1 cellular context compared by ENCODE assay signal in the genomic region with DNA sequence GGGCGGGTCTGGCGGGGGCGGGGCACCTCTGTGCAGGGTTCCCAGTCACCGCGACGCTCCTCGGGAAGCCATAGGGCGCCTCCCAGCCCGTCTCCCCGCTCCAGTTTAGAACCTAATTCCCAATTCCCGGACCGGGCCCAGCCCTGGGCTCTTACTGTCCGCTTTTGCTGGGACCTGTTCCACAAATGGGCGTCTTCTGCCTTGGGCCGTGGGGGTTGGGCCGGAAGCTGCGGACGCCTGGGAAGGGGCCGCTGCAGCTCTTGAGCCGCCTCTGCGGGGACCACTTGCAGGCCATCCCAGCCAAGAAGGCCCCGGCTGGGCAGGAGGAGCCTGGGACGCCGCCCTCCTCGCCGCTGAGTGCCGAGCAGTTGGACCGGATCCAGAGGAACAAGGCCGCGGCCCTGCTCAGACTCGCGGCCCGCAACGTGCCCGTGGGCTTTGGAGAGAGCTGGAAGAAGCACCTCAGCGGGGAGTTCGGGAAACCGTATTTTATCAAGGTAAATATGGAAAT.
TF ChIP-seq lines count a peak whose summit lies in the region.

No MANE protein-coding gene starts in this region.

TF ChIP-seq in HepG2, 621 proteins besides CTCF, POLR2A, EP300 and RAD21 (continued from another document and continues in another):
- TF ChIP-seq AFF4 (CRISPR knock-in tag; IDR thresholded peaks at IDR 0.05): no peak
- TF ChIP-seq, protein P1, sequence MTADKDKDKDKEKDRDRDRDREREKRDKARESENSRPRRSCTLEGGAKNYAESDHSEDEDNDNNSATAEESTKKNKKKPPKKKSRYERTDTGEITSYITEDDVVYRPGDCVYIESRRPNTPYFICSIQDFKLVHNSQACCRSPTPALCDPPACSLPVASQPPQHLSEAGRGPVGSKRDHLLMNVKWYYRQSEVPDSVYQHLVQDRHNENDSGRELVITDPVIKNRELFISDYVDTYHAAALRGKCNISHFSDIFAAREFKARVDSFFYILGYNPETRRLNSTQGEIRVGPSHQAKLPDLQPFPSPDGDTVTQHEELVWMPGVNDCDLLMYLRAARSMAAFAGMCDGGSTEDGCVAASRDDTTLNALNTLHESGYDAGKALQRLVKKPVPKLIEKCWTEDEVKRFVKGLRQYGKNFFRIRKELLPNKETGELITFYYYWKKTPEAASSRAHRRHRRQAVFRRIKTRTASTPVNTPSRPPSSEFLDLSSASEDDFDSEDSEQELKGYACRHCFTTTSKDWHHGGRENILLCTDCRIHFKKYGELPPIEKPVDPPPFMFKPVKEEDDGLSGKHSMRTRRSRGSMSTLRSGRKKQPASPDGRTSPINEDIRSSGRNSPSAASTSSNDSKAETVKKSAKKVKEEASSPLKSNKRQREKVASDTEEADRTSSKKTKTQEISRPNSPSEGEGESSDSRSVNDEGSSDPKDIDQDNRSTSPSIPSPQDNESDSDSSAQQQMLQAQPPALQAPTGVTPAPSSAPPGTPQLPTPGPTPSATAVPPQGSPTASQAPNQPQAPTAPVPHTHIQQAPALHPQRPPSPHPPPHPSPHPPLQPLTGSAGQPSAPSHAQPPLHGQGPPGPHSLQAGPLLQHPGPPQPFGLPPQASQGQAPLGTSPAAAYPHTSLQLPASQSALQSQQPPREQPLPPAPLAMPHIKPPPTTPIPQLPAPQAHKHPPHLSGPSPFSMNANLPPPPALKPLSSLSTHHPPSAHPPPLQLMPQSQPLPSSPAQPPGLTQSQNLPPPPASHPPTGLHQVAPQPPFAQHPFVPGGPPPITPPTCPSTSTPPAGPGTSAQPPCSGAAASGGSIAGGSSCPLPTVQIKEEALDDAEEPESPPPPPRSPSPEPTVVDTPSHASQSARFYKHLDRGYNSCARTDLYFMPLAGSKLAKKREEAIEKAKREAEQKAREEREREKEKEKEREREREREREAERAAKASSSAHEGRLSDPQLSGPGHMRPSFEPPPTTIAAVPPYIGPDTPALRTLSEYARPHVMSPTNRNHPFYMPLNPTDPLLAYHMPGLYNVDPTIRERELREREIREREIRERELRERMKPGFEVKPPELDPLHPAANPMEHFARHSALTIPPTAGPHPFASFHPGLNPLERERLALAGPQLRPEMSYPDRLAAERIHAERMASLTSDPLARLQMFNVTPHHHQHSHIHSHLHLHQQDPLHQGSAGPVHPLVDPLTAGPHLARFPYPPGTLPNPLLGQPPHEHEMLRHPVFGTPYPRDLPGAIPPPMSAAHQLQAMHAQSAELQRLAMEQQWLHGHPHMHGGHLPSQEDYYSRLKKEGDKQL (CRISPR knock-in tag; IDR thresholded peaks at IDR 0.05; ENCODE audit: low read depth): no peak
- TF ChIP-seq, protein P2, sequence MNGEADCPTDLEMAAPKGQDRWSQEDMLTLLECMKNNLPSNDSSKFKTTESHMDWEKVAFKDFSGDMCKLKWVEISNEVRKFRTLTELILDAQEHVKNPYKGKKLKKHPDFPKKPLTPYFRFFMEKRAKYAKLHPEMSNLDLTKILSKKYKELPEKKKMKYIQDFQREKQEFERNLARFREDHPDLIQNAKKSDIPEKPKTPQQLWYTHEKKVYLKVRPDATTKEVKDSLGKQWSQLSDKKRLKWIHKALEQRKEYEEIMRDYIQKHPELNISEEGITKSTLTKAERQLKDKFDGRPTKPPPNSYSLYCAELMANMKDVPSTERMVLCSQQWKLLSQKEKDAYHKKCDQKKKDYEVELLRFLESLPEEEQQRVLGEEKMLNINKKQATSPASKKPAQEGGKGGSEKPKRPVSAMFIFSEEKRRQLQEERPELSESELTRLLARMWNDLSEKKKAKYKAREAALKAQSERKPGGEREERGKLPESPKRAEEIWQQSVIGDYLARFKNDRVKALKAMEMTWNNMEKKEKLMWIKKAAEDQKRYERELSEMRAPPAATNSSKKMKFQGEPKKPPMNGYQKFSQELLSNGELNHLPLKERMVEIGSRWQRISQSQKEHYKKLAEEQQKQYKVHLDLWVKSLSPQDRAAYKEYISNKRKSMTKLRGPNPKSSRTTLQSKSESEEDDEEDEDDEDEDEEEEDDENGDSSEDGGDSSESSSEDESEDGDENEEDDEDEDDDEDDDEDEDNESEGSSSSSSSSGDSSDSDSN (CRISPR knock-in tag; IDR thresholded peaks at IDR 0.05): peak; percentile 86
- no peak for TF ChIP-seq SMAD9 (CRISPR knock-in tag; IDR thresholded peaks at IDR 0.05)
- TF ChIP-seq PAX8 (CRISPR knock-in tag; IDR thresholded peaks at IDR 0.05; ENCODE audit: borderline replicate concordance): no peak
- no peak for TF ChIP-seq SOX6 (IDR thresholded peaks at IDR 0.05)
- TF ChIP-seq SOX6 (CRISPR knock-in tag; IDR thresholded peaks at IDR 0.05): no peak
- TF ChIP-seq ZNF788 (CRISPR knock-in tag; IDR thresholded peaks at IDR 0.05; ENCODE audit: borderline replicate concordance): 0 out of 2 replicates have a peak, but pooled peaks have one; percentile 57
- TF ChIP-seq MATR3 (CRISPR knock-in tag; IDR thresholded peaks at IDR 0.05): no peak
- TF ChIP-seq HDAC1 (CRISPR knock-in tag; IDR thresholded peaks at IDR 0.05): peak; percentile 13; the same call in 1 of the 2 replicates
- TF ChIP-seq, protein P3, sequence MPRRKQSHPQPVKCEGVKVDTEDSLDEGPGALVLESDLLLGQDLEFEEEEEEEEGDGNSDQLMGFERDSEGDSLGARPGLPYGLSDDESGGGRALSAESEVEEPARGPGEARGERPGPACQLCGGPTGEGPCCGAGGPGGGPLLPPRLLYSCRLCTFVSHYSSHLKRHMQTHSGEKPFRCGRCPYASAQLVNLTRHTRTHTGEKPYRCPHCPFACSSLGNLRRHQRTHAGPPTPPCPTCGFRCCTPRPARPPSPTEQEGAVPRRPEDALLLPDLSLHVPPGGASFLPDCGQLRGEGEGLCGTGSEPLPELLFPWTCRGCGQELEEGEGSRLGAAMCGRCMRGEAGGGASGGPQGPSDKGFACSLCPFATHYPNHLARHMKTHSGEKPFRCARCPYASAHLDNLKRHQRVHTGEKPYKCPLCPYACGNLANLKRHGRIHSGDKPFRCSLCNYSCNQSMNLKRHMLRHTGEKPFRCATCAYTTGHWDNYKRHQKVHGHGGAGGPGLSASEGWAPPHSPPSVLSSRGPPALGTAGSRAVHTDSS (CRISPR knock-in tag; conservative IDR thresholded peaks at IDR 0.05): no peak
- TF ChIP-seq PRPF4 (IDR thresholded peaks at IDR 0.05; ENCODE audit: low read depth, low read length, poor library complexity, severe bottlenecking): no peak
- TF ChIP-seq ZNF350 (CRISPR knock-in tag; IDR thresholded peaks at IDR 0.05; ENCODE audit: borderline replicate concordance, low read depth): 0 out of 2 replicates have a peak, but pooled peaks have one; percentile 6
- no peak for TF ChIP-seq CCDC6 (CRISPR knock-in tag; IDR thresholded peaks at IDR 0.05)
- no peak for TF ChIP-seq ZKSCAN1 (IDR thresholded peaks at IDR 0.05; ENCODE audit: low read length)
- TF ChIP-seq, protein P4, sequence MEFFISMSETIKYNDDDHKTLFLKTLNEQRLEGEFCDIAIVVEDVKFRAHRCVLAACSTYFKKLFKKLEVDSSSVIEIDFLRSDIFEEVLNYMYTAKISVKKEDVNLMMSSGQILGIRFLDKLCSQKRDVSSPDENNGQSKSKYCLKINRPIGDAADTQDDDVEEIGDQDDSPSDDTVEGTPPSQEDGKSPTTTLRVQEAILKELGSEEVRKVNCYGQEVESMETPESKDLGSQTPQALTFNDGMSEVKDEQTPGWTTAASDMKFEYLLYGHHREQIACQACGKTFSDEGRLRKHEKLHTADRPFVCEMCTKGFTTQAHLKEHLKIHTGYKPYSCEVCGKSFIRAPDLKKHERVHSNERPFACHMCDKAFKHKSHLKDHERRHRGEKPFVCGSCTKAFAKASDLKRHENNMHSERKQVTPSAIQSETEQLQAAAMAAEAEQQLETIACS (CRISPR knock-in tag; IDR thresholded peaks at IDR 0.05): no peak
- no peak for TF ChIP-seq ZNF652 (CRISPR knock-in tag; IDR thresholded peaks at IDR 0.05; ENCODE audit: borderline replicate concordance, low read depth)
- no peak for TF ChIP-seq TAF1 (CRISPR knock-in tag; IDR thresholded peaks at IDR 0.05)
- TF ChIP-seq ZNF782 (CRISPR knock-in tag; IDR thresholded peaks at IDR 0.05; ENCODE audit: borderline replicate concordance): no peak
- TF ChIP-seq, protein P5, sequence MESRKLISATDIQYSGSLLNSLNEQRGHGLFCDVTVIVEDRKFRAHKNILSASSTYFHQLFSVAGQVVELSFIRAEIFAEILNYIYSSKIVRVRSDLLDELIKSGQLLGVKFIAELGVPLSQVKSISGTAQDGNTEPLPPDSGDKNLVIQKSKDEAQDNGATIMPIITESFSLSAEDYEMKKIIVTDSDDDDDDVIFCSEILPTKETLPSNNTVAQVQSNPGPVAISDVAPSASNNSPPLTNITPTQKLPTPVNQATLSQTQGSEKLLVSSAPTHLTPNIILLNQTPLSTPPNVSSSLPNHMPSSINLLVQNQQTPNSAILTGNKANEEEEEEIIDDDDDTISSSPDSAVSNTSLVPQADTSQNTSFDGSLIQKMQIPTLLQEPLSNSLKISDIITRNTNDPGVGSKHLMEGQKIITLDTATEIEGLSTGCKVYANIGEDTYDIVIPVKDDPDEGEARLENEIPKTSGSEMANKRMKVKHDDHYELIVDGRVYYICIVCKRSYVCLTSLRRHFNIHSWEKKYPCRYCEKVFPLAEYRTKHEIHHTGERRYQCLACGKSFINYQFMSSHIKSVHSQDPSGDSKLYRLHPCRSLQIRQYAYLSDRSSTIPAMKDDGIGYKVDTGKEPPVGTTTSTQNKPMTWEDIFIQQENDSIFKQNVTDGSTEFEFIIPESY (CRISPR knock-in tag; IDR thresholded peaks at IDR 0.05): no peak
- TF ChIP-seq ATF7 (IDR thresholded peaks at IDR 0.05): no peak
- no peak for TF ChIP-seq ATF7 (CRISPR knock-in tag; IDR thresholded peaks at IDR 0.05)
- TF ChIP-seq ZNF460 (CRISPR knock-in tag; IDR thresholded peaks at IDR 0.05; ENCODE audit: borderline replicate concordance): no peak
- no peak for TF ChIP-seq MYNN (CRISPR knock-in tag; IDR thresholded peaks at IDR 0.05; ENCODE audit: low read depth)
- TF ChIP-seq ZNF577 (CRISPR knock-in tag; IDR thresholded peaks at IDR 0.05; ENCODE audit: borderline replicate concordance, low read depth): no peak
- TF ChIP-seq, protein P6, sequence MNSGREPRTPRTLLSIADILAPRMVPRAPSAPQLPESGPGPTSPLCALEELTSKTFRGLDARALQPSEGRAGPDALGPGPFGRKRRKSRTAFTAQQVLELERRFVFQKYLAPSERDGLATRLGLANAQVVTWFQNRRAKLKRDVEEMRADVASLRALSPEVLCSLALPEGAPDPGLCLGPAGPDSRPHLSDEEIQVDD (CRISPR knock-in tag; IDR thresholded peaks at IDR 0.05; ENCODE audit: borderline replicate concordance): no peak
- TF ChIP-seq MZF1 (CRISPR knock-in tag; IDR thresholded peaks at IDR 0.05; ENCODE audit: borderline replicate concordance): no peak
- no peak for TF ChIP-seq XBP1 (CRISPR knock-in tag; IDR thresholded peaks at IDR 0.05)
- no peak for TF ChIP-seq ZNF225 (CRISPR knock-in tag; IDR thresholded peaks at IDR 0.05)
- TF ChIP-seq GZF1 (CRISPR knock-in tag; IDR thresholded peaks at IDR 0.05): 0 out of 2 replicates have a peak, but pooled peaks have one; percentile 2
- no peak for TF ChIP-seq JUND (CRISPR knock-in tag; IDR thresholded peaks at IDR 0.05)
- TF ChIP-seq, protein P7, sequence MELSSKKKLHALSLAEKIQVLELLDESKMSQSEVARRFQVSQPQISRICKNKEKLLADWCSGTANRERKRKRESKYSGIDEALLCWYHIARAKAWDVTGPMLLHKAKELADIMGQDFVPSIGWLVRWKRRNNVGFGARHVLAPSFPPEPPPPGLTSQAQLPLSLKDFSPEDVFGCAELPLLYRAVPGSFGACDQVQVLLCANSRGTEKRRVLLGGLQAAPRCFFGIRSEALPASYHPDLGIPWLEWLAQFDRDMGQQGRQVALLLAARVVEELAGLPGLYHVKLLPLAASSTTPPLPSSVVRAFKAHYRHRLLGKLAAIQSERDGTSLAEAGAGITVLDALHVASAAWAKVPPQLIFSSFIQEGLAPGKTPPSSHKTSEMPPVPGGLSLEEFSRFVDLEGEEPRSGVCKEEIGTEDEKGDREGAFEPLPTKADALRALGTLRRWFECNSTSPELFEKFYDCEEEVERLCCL (CRISPR knock-in tag; IDR thresholded peaks at IDR 0.05; ENCODE audit: borderline replicate concordance): no peak
- TF ChIP-seq MED8 (CRISPR knock-in tag; IDR thresholded peaks at IDR 0.05; ENCODE audit: insufficient replicate concordance): no peak
- no peak for TF ChIP-seq ZNF256 (CRISPR knock-in tag; conservative IDR thresholded peaks at IDR 0.05)
- no peak for TF ChIP-seq POLR2AphosphoS2 (IDR thresholded peaks at IDR 0.05; ENCODE audit: low read depth, low read length)
- no peak for TF ChIP-seq DNMT3B (CRISPR knock-in tag; conservative IDR thresholded peaks at IDR 0.05)
- TF ChIP-seq ISX (CRISPR knock-in tag; conservative IDR thresholded peaks at IDR 0.05): no peak
- TF ChIP-seq YEATS2 (CRISPR knock-in tag; IDR thresholded peaks at IDR 0.05; ENCODE audit: borderline replicate concordance): no peak; the same call in 1 of the 2 replicates
- no peak for TF ChIP-seq THAP7 (CRISPR knock-in tag; IDR thresholded peaks at IDR 0.05)
- no peak for TF ChIP-seq PRMT3 (CRISPR knock-in tag; IDR thresholded peaks at IDR 0.05; ENCODE audit: borderline replicate concordance, low read depth)
- no peak for TF ChIP-seq ZFAT (CRISPR knock-in tag; conservative IDR thresholded peaks at IDR 0.05)
- TF ChIP-seq ZNF232 (CRISPR knock-in tag; IDR thresholded peaks at IDR 0.05; ENCODE audit: borderline replicate concordance): no peak
- TF ChIP-seq RNF2 (conservative IDR thresholded peaks at IDR 0.05; ENCODE audit: low read depth): no peak; the same call in 1 of the 2 replicates
- no peak for TF ChIP-seq PCBP2 (optimal IDR thresholded peaks at IDR 0.05; ENCODE audit: low read depth, low read length, poor library complexity, severe bottlenecking)
